In the genomic region with DNA sequence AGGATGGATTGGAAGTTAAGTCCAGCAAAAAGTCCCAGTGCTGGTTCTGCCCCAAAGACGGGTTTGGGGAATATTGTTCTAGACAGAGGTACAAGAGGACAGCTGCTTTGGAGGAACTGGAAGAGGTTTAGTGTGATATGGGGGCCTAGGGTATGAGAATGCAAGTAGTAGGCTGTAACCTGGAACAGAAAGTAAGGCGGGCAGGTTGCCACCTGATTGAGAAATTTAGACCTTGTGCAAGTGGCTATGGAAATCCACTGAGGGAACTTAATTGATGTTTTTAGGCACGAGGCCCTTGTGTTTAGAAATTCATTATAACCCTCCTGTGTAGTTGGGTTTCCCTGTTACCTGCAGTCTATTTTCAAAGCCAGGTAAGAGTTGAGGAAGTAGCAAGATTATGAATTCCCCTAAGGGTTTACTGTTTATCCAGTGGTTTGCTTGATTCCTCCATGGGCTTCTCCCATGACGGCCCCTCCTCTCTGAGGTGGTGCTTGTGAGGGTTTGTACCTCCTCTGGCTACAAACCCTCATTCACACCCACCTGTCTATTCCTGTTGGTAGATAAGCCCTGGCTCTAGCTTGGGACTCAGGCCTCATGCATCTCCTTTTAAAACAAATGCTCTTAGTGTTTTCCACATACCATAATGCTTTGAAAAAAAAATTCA, we compare ENCODE assay signal across 23 cellular contexts. TPM values are rescaled to one million over a fixed set of nuclear protein-coding genes. Genes with fewer than 3 reads are reported as not detected.
"Had no signal": no experiment of that assay in that cellular context is flagged by ENCODE, and none has a peak within 500 bp of the region (broad histone marks: within the 10 kb centered on the region; RNA-seq: fewer than 3 reads in every experiment).

No MANE protein-coding gene starts in this region.

- H3K4me1 Mint-ChIP-seq: activated CD4-positive, alpha-beta T cell treated with anti-CD3 and anti-CD28 coated beads for 36 hours; stimulated activated naive CD8-positive, alpha-beta T cell treated with anti-CD3 and anti-CD28 coated beads, Interleukin-15, amount 100 ng/mL, for 72 hours had no signal

- H3K4me3 ChIP-seq: body of pancreas, psoas muscle had no signal

- H3K4me3 Mint-ChIP-seq: activated CD4-positive, alpha-beta T cell treated with anti-CD3 and anti-CD28 coated beads for 36 hours; activated CD8-positive, alpha-beta T cell treated with anti-CD3 and anti-CD28 coated beads, Interleukin-2, amount 10 ng/mL, durations not matched to agents 7 days and 5 days; activated naive CD8-positive, alpha-beta T cell; activated T-cell treated with anti-CD3 and anti-CD28 coated beads, Interleukin-2, amount 50 U/mL, for 72 hours; mesothelial cell of epicardium; nephron progenitor cell; stimulated activated naive CD8-positive, alpha-beta T cell treated with anti-CD3 and anti-CD28 coated beads, Interleukin-15, amount 100 ng/mL, for 72 hours; T-helper 17 cell had no signal

- H3K27ac Mint-ChIP-seq: activated CD4-positive, alpha-beta T cell treated with anti-CD3 and anti-CD28 coated beads for 36 hours; activated CD8-positive, alpha-beta T cell treated with anti-CD3 and anti-CD28 coated beads, Interleukin-2, amount 10 ng/mL, durations not matched to agents 7 days and 5 days; activated naive CD8-positive, alpha-beta T cell; activated T-cell treated with anti-CD3 and anti-CD28 coated beads, Interleukin-2, amount 50 U/mL, for 72 hours; mesothelial cell of epicardium; nephron progenitor cell; T-helper 17 cell had no signal

- H3K36me3 Mint-ChIP-seq: activated naive CD8-positive, alpha-beta T cell; mesothelial cell of epicardium had no signal

- H3K9me3 ChIP-seq: body of pancreas, psoas muscle had no signal

- H3K27me3 ChIP-seq: body of pancreas had no signal

- H3K27ac ChIP-seq: body of pancreas, psoas muscle had no signal

- DNase-seq: activated CD4-positive, alpha-beta T cell treated with anti-CD3 and anti-CD28 coated beads for 36 hours; activated CD8-positive, alpha-beta memory T cell treated with anti-CD3 and anti-CD28 coated beads, Interleukin-2, amount 50 U/mL, for 48 hours; activated CD8-positive, alpha-beta T cell treated with anti-CD3 and anti-CD28 coated beads, Interleukin-2, amount 10 ng/mL, durations not matched to agents 7 days and 5 days; activated gamma-delta T cell treated with Interleukin-2 at 50 U/mL for 16 hours; activated T-cell treated with anti-CD3 and anti-CD28 coated beads, Interleukin-2, amount 50 U/mL, for 72 hours; amygdala; central memory CD4-positive, alpha-beta T cell; cortex of kidney; effector memory CD4-positive, alpha-beta T cell; foreskin fibroblast; hippocampal formation; kidney; left ventricle myocardium superior; nephron progenitor cell; occipital lobe; psoas muscle; stimulated activated CD4-positive, alpha-beta T cell treated with anti-CD3 and anti-CD28 coated beads, Interleukin-1b, Interleukin-23, amount 100 ng/mL, for 48 hours; stimulated activated naive CD8-positive, alpha-beta T cell treated with anti-CD3 and anti-CD28 coated beads, Interleukin-15, amount 100 ng/mL, for 72 hours; T-helper 17 cell had no signal

- H3K4me1 ChIP-seq: psoas muscle had no signal

- ATAC-seq: activated CD4-positive, alpha-beta T cell treated with anti-CD3 and anti-CD28 coated beads for 36 hours; activated CD8-positive, alpha-beta T cell treated with anti-CD3 and anti-CD28 coated beads, Interleukin-2, amount 10 ng/mL, durations not matched to agents 7 days and 5 days; activated T-cell treated with anti-CD3 and anti-CD28 coated beads, Interleukin-2, amount 50 U/mL, for 72 hours; body of pancreas; left ventricle myocardium superior; psoas muscle; sciatic nerve; stimulated activated naive CD8-positive, alpha-beta T cell treated with anti-CD3 and anti-CD28 coated beads, Interleukin-15, amount 100 ng/mL, for 72 hours; T-helper 17 cell had no signal

RNA-seq across cellular contexts. Expression of a gene that starts 42.0 kb away (rescaled TPM):
- total RNA-seq: activated CD8-positive, alpha-beta T cell treated with anti-CD3 and anti-CD28 coated beads, Interleukin-2, amount 10 ng/mL, durations not matched to agents 7 days and 5 days; activated T-cell treated with anti-CD3 and anti-CD28 coated beads, Interleukin-2, amount 50 U/mL, for 72 hours; left ventricle myocardium superior had no signal
